Comparison of ENCODE assay signal across 1 cellular context in the genomic region with DNA sequence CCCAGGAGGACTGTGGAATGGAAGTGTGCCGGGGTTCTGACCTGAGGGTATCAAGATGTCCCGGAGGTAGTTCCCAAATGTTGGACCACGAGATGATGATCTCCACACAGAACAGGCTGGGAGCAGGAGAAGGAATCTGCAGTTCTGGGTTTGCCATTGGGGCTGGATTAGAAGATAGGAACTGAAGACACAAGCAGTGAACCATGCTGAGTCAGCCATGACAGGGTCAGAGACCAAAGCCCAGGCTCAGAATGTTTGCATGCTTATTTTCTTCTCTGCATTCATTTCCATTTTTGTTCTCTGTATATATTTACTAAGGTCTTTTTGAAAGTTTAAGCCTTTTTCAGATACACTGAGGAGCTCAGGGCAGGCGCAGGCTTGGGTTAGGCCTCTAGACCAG.
TF ChIP-seq lines count a peak whose summit lies in the region.

No MANE protein-coding gene starts in this region.

TF ChIP-seq in H1, 55 proteins besides CTCF, POLR2A, EP300 and RAD21:
- TF ChIP-seq KDM1A (IDR thresholded peaks at IDR 0.05; ENCODE audit: borderline replicate concordance, low read length), result no peak
- no peak for TF ChIP-seq NRF1 (IDR thresholded peaks at IDR 0.05; ENCODE audit: low read depth, low read length)
- TF ChIP-seq EGR1 (IDR thresholded peaks at IDR 0.05; ENCODE audit: borderline replicate concordance, low read depth, low read length), result no peak
- TF ChIP-seq ATF3 (IDR thresholded peaks at IDR 0.05; ENCODE audit: insufficient read depth, low read depth, low read length), result no peak
- TF ChIP-seq, protein P1, sequence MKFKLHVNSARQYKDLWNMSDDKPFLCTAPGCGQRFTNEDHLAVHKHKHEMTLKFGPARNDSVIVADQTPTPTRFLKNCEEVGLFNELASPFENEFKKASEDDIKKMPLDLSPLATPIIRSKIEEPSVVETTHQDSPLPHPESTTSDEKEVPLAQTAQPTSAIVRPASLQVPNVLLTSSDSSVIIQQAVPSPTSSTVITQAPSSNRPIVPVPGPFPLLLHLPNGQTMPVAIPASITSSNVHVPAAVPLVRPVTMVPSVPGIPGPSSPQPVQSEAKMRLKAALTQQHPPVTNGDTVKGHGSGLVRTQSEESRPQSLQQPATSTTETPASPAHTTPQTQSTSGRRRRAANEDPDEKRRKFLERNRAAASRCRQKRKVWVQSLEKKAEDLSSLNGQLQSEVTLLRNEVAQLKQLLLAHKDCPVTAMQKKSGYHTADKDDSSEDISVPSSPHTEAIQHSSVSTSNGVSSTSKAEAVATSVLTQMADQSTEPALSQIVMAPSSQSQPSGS (IDR thresholded peaks at IDR 0.05; ENCODE audit: low read length), result no peak
- TF ChIP-seq, protein P2, sequence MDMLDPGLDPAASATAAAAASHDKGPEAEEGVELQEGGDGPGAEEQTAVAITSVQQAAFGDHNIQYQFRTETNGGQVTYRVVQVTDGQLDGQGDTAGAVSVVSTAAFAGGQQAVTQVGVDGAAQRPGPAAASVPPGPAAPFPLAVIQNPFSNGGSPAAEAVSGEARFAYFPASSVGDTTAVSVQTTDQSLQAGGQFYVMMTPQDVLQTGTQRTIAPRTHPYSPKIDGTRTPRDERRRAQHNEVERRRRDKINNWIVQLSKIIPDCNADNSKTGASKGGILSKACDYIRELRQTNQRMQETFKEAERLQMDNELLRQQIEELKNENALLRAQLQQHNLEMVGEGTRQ (IDR thresholded peaks at IDR 0.05; ENCODE audit: low read length), result no peak
TF ChIP-seq in H1: peak in this region for 0.
